Comparison of ENCODE assay signal across 8 cellular contexts in the genomic region with DNA sequence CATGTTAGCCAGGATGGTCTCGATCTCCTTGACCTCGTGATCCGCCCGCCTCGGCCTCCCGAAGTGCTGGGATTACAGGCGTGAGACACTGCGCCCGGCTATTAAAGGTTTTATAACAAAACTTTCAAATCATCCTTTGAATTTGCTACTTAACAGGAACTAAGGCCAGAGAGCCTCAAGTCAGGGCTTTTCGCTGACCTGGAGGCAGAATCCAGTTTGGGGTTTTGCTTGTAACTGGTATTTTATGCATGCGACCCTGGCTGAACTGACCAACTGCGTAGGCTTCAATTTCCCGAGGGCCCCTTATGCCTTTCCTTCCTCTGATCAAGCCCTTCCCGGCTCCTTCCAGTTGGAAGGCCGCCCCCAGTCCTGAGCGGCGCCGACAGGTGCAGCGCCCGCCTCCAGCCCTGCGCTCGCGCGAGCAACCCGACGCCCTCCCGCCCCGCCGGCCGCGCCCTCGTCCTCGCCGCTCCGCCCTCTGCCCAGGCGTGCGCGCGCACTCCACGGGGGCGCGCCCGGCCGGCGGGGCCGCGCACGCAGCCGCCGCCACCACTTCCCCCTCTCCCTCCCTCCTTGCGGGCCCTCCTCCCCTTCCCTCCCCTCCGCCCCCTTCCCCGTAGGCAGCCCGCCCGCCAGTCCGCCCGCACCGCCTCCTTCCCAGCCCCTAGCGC. TPM values are rescaled to one million over a fixed set of nuclear protein-coding genes. Genes with fewer than 3 reads are reported as not detected.
A peak's percentile ranks its signal among the peaks of the same experiment; 100 is the strongest.
DNase-seq lines count a peak whose midpoint lies in the region; ATAC-seq and TF ChIP-seq lines count a peak whose summit lies in the region.
"Not testable (repeated sequence)": the region's sequence is repeated elsewhere in the genome, so short reads cannot be mapped to it uniquely, and the experiment has no call there.

A gene with protein sequence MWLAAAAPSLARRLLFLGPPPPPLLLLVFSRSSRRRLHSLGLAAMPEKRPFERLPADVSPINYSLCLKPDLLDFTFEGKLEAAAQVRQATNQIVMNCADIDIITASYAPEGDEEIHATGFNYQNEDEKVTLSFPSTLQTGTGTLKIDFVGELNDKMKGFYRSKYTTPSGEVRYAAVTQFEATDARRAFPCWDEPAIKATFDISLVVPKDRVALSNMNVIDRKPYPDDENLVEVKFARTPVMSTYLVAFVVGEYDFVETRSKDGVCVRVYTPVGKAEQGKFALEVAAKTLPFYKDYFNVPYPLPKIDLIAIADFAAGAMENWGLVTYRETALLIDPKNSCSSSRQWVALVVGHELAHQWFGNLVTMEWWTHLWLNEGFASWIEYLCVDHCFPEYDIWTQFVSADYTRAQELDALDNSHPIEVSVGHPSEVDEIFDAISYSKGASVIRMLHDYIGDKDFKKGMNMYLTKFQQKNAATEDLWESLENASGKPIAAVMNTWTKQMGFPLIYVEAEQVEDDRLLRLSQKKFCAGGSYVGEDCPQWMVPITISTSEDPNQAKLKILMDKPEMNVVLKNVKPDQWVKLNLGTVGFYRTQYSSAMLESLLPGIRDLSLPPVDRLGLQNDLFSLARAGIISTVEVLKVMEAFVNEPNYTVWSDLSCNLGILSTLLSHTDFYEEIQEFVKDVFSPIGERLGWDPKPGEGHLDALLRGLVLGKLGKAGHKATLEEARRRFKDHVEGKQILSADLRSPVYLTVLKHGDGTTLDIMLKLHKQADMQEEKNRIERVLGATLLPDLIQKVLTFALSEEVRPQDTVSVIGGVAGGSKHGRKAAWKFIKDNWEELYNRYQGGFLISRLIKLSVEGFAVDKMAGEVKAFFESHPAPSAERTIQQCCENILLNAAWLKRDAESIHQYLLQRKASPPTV (plus strand): TSS at position 552 of the 671 bp plus-strand sequence. CDS start 193 bp downstream, outside the sequence.

- H3K27me3 ChIP-seq in AG04450 (ENCODE audit: control insufficient read depth, insufficient read depth, low read length), result not testable (repeated sequence)

- H3K4me3 ChIP-seq in AG04450 (ENCODE audit: low read depth, low read length), result peak within 1 kb of the TSS; percentile 70

- not testable (repeated sequence) for TF ChIP-seq CTCF in AG04450 (IDR thresholded peaks at IDR 0.05; ENCODE audit: low read depth, low read length)

- CTCF ChIA-PET in AG04450 (lab: Charles Lee), result not testable (repeated sequence)

- not testable (repeated sequence) for H3K9me3 ChIP-seq in AG04450 (ENCODE audit: control insufficient read depth, insufficient read depth, low read length)

- H3K27ac ChIP-seq in AG04450 (ENCODE audit: low read depth, low read length), result peak within 1 kb of the TSS; percentile 52

- POLR2A ChIA-PET in AG04450 (lab: Yijun Ruan, JAX), result not testable (repeated sequence)

- ATAC-seq in GM19025 (IDR thresholded peaks at IDR 0.05; ENCODE audit: low read depth, unreplicated experiment), result peak; percentile 77
- peak; percentile 73 for ATAC-seq in HG03342 (IDR thresholded peaks at IDR 0.05; ENCODE audit: unreplicated experiment)

- DNase-seq in AG04450 (ENCODE audit: low read depth, low spot score) (peak; percentile 55), NCI-H460 (ENCODE audit: extremely low read depth, low read depth) (peak; percentile 74), cerebellar cortex (ENCODE audit: low spot score) (peak; percentile 81), iris pigment epithelial cell (ENCODE audit: low read depth) (peak; percentile 84), smooth muscle cell of the brain vasculature (ENCODE audit: low read depth, low spot score) (peak; percentile 31)
- peak; percentile 73 to 75 for DNase-seq in activated CD4-positive, alpha-beta T cell treated with anti-CD3 and anti-CD28 coated beads for 24 hours (ENCODE audit: low read depth in 2 of 2)

RNA-seq across cellular contexts. Expression of the gene that starts here (rescaled TPM):
- 147 and 206 TPM in 2 replicates for polyA plus RNA-seq in AG04450 (2011; rRNA removed)
- 119 and 189 TPM in 2 replicates for polyA minus RNA-seq in AG04450 (2011; rRNA and poly(A)+ RNA removed)
- total RNA-seq in NCI-H460 (2014; rRNA removed; shearing (Covaris generic)), result 39.1 and 44.6 TPM in 2 replicates
- polyA plus RNA-seq in NCI-H460 (2014; cell fraction: nucleus; rRNA removed), result 55.1 and 71.7 TPM in 2 replicates

Comparison
In these comparisons a context has a peak if more than half of its experiments do, and no peak if none do; other contexts are left out.
1. Peak in every context shown above with its lines: DNase-seq, ATAC-seq, H3K4me3 ChIP-seq and H3K27ac ChIP-seq.
2. DNase-seq: peak in every context shown above with its lines; median percentile 84 in iris pigment epithelial cell; 81 in cerebellar cortex; 74 in NCI-H460; 74 in activated CD4-positive, alpha-beta T cell treated with anti-CD3 and anti-CD28 coated beads for 24 hours; 55 in AG04450; 31 in smooth muscle cell of the brain vasculature.